ENCODE assay signal across 1 cellular context in the genomic region with DNA sequence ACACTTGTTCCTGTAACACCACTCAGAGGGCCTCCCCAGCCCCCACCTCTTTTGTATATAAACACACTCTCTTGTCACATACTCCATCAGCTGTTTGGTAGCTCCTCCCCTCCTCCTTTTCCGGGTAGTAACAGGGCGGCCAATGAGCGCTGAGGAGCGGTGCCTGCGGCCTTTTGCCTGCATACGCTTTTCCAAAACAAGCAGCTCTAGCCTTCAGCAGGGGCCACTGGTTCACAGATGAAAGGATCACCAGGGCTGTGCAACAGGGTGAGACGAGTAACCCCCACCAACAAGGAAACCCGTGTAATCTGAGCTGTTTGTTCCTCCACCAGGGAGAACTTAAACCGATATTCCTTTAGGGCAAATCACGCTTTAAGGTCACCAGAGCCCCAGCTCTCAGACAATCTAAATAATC.
TF ChIP-seq lines count a peak whose summit lies in the region.

No MANE protein-coding gene starts in this region.

TF ChIP-seq in HepG2, 621 proteins besides CTCF, POLR2A, EP300 and RAD21 (continued from another document and continues in another):
- peak; percentile 84 for TF ChIP-seq THAP11 (CRISPR knock-in tag; IDR thresholded peaks at IDR 0.05)
- peak; percentile 58; the same call in 1 of the 2 replicates for TF ChIP-seq DR1 (CRISPR knock-in tag; IDR thresholded peaks at IDR 0.05)
- TF ChIP-seq MYC (CRISPR knock-in tag; IDR thresholded peaks at IDR 0.05; ENCODE audit: borderline replicate concordance), result peak; percentile 47; the same call in 1 of the 2 replicates
- no peak for TF ChIP-seq DNMT3B (CRISPR knock-in tag; conservative IDR thresholded peaks at IDR 0.05)
- TF ChIP-seq ETV6 (CRISPR knock-in tag; conservative IDR thresholded peaks at IDR 0.05), result no peak
- no peak for TF ChIP-seq U2AF2 (IDR thresholded peaks at IDR 0.05; ENCODE audit: low read depth, low read length)
- TF ChIP-seq, protein P1, sequence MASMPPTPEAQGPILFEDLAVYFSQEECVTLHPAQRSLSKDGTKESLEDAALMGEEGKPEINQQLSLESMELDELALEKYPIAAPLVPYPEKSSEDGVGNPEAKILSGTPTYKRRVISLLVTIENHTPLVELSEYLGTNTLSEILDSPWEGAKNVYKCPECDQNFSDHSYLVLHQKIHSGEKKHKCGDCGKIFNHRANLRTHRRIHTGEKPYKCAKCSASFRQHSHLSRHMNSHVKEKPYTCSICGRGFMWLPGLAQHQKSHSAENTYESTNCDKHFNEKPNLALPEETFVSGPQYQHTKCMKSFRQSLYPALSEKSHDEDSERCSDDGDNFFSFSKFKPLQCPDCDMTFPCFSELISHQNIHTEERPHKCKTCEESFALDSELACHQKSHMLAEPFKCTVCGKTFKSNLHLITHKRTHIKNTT (CRISPR knock-in tag; IDR thresholded peaks at IDR 0.05), result no peak
- TF ChIP-seq, protein P2, sequence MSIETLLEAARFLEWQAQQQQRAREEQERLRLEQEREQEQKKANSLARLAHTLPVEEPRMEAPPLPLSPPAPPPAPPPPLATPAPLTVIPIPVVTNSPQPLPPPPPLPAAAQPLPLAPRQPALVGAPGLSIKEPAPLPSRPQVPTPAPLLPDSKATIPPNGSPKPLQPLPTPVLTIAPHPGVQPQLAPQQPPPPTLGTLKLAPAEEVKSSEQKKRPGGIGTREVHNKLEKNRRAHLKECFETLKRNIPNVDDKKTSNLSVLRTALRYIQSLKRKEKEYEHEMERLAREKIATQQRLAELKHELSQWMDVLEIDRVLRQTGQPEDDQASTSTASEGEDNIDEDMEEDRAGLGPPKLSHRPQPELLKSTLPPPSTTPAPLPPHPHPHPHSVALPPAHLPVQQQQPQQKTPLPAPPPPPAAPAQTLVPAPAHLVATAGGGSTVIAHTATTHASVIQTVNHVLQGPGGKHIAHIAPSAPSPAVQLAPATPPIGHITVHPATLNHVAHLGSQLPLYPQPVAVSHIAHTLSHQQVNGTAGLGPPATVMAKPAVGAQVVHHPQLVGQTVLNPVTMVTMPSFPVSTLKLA (IDR thresholded peaks at IDR 0.05), result peak; percentile 46
- TF ChIP-seq MTF2 (CRISPR knock-in tag; IDR thresholded peaks at IDR 0.05; ENCODE audit: borderline replicate concordance), result no peak
- TF ChIP-seq SCMH1 (CRISPR knock-in tag; IDR thresholded peaks at IDR 0.05; ENCODE audit: borderline replicate concordance), result no peak
- TF ChIP-seq, protein P3, sequence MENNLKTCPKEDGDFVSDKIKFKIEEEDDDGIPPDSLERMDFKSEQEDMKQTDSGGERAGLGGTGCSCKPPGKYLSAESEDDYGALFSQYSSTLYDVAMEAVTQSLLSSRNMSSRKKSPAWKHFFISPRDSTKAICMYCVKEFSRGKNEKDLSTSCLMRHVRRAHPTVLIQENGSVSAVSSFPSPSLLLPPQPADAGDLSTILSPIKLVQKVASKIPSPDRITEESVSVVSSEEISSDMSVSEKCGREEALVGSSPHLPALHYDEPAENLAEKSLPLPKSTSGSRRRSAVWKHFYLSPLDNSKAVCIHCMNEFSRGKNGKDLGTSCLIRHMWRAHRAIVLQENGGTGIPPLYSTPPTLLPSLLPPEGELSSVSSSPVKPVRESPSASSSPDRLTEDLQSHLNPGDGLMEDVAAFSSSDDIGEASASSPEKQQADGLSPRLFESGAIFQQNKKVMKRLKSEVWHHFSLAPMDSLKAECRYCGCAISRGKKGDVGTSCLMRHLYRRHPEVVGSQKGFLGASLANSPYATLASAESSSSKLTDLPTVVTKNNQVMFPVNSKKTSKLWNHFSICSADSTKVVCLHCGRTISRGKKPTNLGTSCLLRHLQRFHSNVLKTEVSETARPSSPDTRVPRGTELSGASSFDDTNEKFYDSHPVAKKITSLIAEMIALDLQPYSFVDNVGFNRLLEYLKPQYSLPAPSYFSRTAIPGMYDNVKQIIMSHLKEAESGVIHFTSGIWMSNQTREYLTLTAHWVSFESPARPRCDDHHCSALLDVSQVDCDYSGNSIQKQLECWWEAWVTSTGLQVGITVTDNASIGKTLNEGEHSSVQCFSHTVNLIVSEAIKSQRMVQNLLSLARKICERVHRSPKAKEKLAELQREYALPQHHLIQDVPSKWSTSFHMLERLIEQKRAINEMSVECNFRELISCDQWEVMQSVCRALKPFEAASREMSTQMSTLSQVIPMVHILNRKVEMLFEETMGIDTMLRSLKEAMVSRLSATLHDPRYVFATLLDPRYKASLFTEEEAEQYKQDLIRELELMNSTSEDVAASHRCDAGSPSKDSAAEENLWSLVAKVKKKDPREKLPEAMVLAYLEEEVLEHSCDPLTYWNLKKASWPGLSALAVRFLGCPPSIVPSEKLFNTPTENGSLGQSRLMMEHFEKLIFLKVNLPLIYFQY (CRISPR knock-in tag; IDR thresholded peaks at IDR 0.05; ENCODE audit: borderline replicate concordance), result no peak; the same call in 1 of the 2 replicates
- no peak for TF ChIP-seq HOXA9 (CRISPR knock-in tag; IDR thresholded peaks at IDR 0.05; ENCODE audit: borderline replicate concordance)
- TF ChIP-seq, protein P4, sequence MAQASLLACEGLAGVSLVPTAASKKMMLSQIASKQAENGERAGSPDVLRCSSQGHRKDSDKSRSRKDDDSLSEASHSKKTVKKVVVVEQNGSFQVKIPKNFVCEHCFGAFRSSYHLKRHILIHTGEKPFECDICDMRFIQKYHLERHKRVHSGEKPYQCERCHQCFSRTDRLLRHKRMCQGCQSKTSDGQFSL (CRISPR knock-in tag; IDR thresholded peaks at IDR 0.05), result no peak
- TF ChIP-seq, protein P5, sequence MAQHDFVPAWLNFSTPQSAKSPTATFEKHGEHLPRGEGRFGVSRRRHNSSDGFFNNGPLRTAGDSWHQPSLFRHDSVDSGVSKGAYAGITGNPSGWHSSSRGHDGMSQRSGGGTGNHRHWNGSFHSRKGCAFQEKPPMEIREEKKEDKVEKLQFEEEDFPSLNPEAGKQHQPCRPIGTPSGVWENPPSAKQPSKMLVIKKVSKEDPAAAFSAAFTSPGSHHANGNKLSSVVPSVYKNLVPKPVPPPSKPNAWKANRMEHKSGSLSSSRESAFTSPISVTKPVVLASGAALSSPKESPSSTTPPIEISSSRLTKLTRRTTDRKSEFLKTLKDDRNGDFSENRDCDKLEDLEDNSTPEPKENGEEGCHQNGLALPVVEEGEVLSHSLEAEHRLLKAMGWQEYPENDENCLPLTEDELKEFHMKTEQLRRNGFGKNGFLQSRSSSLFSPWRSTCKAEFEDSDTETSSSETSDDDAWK (CRISPR knock-in tag; IDR thresholded peaks at IDR 0.05), result no peak
- TF ChIP-seq, protein P6, sequence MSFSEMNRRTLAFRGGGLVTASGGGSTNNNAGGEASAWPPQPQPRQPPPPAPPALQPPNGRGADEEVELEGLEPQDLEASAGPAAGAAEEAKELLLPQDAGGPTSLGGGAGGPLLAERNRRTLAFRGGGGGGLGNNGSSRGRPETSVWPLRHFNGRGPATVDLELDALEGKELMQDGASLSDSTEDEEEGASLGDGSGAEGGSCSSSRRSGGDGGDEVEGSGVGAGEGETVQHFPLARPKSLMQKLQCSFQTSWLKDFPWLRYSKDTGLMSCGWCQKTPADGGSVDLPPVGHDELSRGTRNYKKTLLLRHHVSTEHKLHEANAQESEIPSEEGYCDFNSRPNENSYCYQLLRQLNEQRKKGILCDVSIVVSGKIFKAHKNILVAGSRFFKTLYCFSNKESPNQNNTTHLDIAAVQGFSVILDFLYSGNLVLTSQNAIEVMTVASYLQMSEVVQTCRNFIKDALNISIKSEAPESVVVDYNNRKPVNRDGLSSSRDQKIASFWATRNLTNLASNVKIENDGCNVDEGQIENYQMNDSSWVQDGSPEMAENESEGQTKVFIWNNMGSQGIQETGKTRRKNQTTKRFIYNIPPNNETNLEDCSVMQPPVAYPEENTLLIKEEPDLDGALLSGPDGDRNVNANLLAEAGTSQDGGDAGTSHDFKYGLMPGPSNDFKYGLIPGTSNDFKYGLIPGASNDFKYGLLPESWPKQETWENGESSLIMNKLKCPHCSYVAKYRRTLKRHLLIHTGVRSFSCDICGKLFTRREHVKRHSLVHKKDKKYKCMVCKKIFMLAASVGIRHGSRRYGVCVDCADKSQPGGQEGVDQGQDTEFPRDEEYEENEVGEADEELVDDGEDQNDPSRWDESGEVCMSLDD (CRISPR knock-in tag; IDR thresholded peaks at IDR 0.05; ENCODE audit: borderline replicate concordance), result no peak; the same call in 1 of the 2 replicates
- no peak; the same call in 1 of the 2 replicates for TF ChIP-seq SSRP1 (CRISPR knock-in tag; IDR thresholded peaks at IDR 0.05)
- no peak for TF ChIP-seq XBP1 (CRISPR knock-in tag; IDR thresholded peaks at IDR 0.05)
- TF ChIP-seq, protein P7, sequence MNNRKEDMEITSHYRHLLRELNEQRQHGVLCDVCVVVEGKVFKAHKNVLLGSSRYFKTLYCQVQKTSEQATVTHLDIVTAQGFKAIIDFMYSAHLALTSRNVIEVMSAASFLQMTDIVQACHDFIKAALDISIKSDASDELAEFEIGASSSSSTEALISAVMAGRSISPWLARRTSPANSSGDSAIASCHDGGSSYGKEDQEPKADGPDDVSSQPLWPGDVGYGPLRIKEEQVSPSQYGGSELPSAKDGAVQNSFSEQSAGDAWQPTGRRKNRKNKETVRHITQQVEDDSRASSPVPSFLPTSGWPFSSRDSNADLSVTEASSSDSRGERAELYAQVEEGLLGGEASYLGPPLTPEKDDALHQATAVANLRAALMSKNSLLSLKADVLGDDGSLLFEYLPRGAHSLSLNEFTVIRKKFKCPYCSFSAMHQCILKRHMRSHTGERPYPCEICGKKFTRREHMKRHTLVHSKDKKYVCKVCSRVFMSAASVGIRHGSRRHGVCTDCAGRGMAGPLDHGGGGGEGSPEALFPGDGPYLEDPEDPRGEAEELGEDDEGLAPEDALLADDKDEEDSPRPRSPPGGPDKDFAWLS (CRISPR knock-in tag; IDR thresholded peaks at IDR 0.05; ENCODE audit: borderline replicate concordance), result no peak
- TF ChIP-seq, protein P8, sequence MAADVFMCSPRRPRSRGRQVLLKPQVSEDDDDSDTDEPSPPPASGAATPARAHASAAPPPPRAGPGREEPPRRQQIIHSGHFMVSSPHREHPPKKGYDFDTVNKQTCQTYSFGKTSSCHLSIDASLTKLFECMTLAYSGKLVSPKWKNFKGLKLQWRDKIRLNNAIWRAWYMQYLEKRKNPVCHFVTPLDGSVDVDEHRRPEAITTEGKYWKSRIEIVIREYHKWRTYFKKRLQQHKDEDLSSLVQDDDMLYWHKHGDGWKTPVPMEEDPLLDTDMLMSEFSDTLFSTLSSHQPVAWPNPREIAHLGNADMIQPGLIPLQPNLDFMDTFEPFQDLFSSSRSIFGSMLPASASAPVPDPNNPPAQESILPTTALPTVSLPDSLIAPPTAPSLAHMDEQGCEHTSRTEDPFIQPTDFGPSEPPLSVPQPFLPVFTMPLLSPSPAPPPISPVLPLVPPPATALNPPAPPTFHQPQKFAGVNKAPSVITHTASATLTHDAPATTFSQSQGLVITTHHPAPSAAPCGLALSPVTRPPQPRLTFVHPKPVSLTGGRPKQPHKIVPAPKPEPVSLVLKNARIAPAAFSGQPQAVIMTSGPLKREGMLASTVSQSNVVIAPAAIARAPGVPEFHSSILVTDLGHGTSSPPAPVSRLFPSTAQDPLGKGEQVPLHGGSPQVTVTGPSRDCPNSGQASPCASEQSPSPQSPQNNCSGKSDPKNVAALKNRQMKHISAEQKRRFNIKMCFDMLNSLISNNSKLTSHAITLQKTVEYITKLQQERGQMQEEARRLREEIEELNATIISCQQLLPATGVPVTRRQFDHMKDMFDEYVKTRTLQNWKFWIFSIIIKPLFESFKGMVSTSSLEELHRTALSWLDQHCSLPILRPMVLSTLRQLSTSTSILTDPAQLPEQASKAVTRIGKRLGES (CRISPR knock-in tag; IDR thresholded peaks at IDR 0.05; ENCODE audit: borderline replicate concordance), result no peak
- TF ChIP-seq ZNF543 (CRISPR knock-in tag; IDR thresholded peaks at IDR 0.05), result 0 out of 2 replicates have a peak, but pooled peaks have one; percentile 42
- TF ChIP-seq ZMYM4 (CRISPR knock-in tag; IDR thresholded peaks at IDR 0.05), result peak; percentile 88
- TF ChIP-seq, protein P9, sequence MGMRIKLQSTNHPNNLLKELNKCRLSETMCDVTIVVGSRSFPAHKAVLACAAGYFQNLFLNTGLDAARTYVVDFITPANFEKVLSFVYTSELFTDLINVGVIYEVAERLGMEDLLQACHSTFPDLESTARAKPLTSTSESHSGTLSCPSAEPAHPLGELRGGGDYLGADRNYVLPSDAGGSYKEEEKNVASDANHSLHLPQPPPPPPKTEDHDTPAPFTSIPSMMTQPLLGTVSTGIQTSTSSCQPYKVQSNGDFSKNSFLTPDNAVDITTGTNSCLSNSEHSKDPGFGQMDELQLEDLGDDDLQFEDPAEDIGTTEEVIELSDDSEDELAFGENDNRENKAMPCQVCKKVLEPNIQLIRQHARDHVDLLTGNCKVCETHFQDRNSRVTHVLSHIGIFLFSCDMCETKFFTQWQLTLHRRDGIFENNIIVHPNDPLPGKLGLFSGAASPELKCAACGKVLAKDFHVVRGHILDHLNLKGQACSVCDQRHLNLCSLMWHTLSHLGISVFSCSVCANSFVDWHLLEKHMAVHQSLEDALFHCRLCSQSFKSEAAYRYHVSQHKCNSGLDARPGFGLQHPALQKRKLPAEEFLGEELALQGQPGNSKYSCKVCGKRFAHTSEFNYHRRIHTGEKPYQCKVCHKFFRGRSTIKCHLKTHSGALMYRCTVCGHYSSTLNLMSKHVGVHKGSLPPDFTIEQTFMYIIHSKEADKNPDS (CRISPR knock-in tag; IDR thresholded peaks at IDR 0.05), result 0 out of 2 replicates have a peak, but pooled peaks have one; percentile 25
- TF ChIP-seq CEBPB (IDR thresholded peaks at IDR 0.05; ENCODE audit: borderline replicate concordance, low read depth, low read length), result peak; percentile 44; the same call in 1 of the 2 replicates
- TF ChIP-seq, protein P10, sequence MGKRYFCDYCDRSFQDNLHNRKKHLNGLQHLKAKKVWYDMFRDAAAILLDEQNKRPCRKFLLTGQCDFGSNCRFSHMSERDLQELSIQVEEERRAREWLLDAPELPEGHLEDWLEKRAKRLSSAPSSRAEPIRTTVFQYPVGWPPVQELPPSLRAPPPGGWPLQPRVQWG (CRISPR knock-in tag; IDR thresholded peaks at IDR 0.05; ENCODE audit: borderline replicate concordance, low read depth), result no peak
- 0 out of 2 replicates have a peak, but pooled peaks have one; percentile 33 for TF ChIP-seq ZNF747 (CRISPR knock-in tag; IDR thresholded peaks at IDR 0.05; ENCODE audit: borderline replicate concordance)
- TF ChIP-seq RFX1 (IDR thresholded peaks at IDR 0.05), result no peak
- no peak for TF ChIP-seq KDM1A (CRISPR knock-in tag; IDR thresholded peaks at IDR 0.05)
- peak; percentile 75 for TF ChIP-seq CREM (IDR thresholded peaks at IDR 0.05)
- TF ChIP-seq CREM (CRISPR knock-in tag; IDR thresholded peaks at IDR 0.05), result no peak
- TF ChIP-seq, protein P11, sequence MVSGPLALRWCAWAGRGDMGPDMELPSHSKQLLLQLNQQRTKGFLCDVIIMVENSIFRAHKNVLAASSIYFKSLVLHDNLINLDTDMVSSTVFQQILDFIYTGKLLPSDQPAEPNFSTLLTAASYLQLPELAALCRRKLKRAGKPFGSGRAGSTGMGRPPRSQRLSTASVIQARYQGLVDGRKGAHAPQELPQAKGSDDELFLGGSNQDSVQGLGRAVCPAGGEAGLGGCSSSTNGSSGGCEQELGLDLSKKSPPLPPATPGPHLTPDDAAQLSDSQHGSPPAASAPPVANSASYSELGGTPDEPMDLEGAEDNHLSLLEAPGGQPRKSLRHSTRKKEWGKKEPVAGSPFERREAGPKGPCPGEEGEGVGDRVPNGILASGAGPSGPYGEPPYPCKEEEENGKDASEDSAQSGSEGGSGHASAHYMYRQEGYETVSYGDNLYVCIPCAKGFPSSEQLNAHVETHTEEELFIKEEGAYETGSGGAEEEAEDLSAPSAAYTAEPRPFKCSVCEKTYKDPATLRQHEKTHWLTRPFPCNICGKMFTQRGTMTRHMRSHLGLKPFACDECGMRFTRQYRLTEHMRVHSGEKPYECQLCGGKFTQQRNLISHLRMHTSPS (CRISPR knock-in tag; IDR thresholded peaks at IDR 0.05; ENCODE audit: low read depth), result no peak
- TF ChIP-seq MAFK (conservative IDR thresholded peaks at IDR 0.05 in 1 of 2, IDR thresholded peaks at IDR 0.05 in 1 of 2; ENCODE audit: low read length in 2 of 2), result no peak
- peak; percentile 46; the same call in 1 of the 2 replicates for TF ChIP-seq ZNF552 (CRISPR knock-in tag; IDR thresholded peaks at IDR 0.05; ENCODE audit: borderline replicate concordance)
- TF ChIP-seq ZNF678 (CRISPR knock-in tag; IDR thresholded peaks at IDR 0.05), result no peak
- no peak for TF ChIP-seq ZNF891 (CRISPR knock-in tag; IDR thresholded peaks at IDR 0.05)
- no peak for TF ChIP-seq NFE2 (CRISPR knock-in tag; IDR thresholded peaks at IDR 0.05)
